ENCODE assay signal across 17 cellular contexts in the genomic region with DNA sequence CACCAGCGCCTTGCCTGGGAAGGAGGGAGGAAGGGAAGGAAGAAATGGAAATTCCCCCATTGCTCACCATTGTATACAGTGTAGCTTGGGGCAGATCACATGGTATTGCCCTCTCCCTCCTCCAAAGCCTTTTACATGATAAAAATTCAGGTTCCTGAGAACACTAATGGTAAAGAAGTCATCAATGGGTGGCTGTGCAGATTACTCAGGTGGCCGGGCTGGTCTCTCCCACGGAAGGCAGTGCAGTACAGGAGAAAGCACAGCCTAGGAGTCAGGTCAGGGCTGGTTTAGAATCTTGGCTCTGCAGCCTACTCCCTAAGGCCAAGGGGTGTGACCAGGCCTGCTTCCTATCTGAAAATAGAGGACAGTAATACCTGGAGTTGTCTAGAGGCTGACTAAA.
"Had no signal": no experiment of that assay in that cellular context is flagged by ENCODE, and none has a peak within 500 bp of the region (broad histone marks: within the 10 kb centered on the region; RNA-seq: fewer than 3 reads in every experiment).

No MANE protein-coding gene starts in this region.

- H3K4me3 Mint-ChIP-seq: activated CD8-positive, alpha-beta T cell treated with anti-CD3 and anti-CD28 coated beads for 36 hours; activated naive CD4-positive, alpha-beta T cell treated with anti-CD3 and anti-CD28 coated beads for 36 hours; activated T-cell treated with anti-CD3 and anti-CD28 coated beads, Interleukin-2, amount 50 U/mL, for 4 hours; brain; natural killer cell; T-cell; type B pancreatic cell had no signal

- ATAC-seq: activated CD8-positive, alpha-beta T cell treated with anti-CD3 and anti-CD28 coated beads for 36 hours; activated T-cell treated with anti-CD3 and anti-CD28 coated beads, Interleukin-2, amount 50 U/mL, for 4 hours; lower lobe of right lung; T-cell had no signal

- H3K4me3 ChIP-seq: coronary artery, hepatocyte, lower lobe of right lung, stomach had no signal

- H3K27me3 Mint-ChIP-seq: activated CD8-positive, alpha-beta T cell treated with anti-CD3 and anti-CD28 coated beads for 36 hours; T-cell had no signal

- H3K27me3 ChIP-seq: hepatocyte, neutrophil, stomach had no signal

- DNase-seq: activated CD4-positive, alpha-beta T cell treated with anti-CD3 and anti-CD28 coated beads for 48 hours; activated CD4-positive, CD25-positive, alpha-beta regulatory T cell; activated CD8-positive, alpha-beta memory T cell treated with anti-CD3 and anti-CD28 coated beads, Interleukin-2, amount 50 U/mL, for 4 hours; activated CD8-positive, alpha-beta T cell treated with anti-CD3 and anti-CD28 coated beads for 36 hours; activated naive CD4-positive, alpha-beta T cell treated with anti-CD3 and anti-CD28 coated beads for 36 hours; activated T-cell treated with anti-CD3 and anti-CD28 coated beads, Interleukin-2, amount 50 U/mL, for 4 hours; lower lobe of right lung; natural killer cell; posterior cingulate gyrus; stomach; T-cell; T-helper 9 cell had no signal

- H3K36me3 ChIP-seq: lower lobe of right lung, neutrophil, stomach had no signal

- H3K4me1 Mint-ChIP-seq: natural killer cell had no signal

- H3K27ac Mint-ChIP-seq: activated CD8-positive, alpha-beta T cell treated with anti-CD3 and anti-CD28 coated beads for 36 hours; activated naive CD4-positive, alpha-beta T cell treated with anti-CD3 and anti-CD28 coated beads for 36 hours; brain; natural killer cell; T-cell; type B pancreatic cell had no signal

- H3K4me1 ChIP-seq: lower lobe of right lung had no signal

- H3K9me3 Mint-ChIP-seq: activated CD8-positive, alpha-beta T cell treated with anti-CD3 and anti-CD28 coated beads for 36 hours; activated naive CD4-positive, alpha-beta T cell treated with anti-CD3 and anti-CD28 coated beads for 36 hours; activated T-cell treated with anti-CD3 and anti-CD28 coated beads, Interleukin-2, amount 50 U/mL, for 4 hours; brain; natural killer cell; T-cell; type B pancreatic cell had no signal

- H3K9me3 ChIP-seq: lower lobe of right lung, neutrophil, stomach had no signal

- H3K36me3 Mint-ChIP-seq: natural killer cell, type B pancreatic cell had no signal

- H3K27ac ChIP-seq: coronary artery, hepatocyte, lower lobe of right lung, neutrophil, stomach had no signal
